Comparison of ENCODE assay signal across 9 cellular contexts in genomic region chr17:38896373-38896954, GRCh38. TPM values are rescaled to one million over a fixed set of nuclear protein-coding genes. Genes with fewer than 3 reads are reported as not detected.
DNase-seq lines count a peak whose midpoint lies in the region; ATAC-seq and TF ChIP-seq lines count a peak whose summit lies in the region.
"Had no signal": no experiment of that assay in that cellular context is flagged by ENCODE, and none has a peak within 500 bp of the region (broad histone marks: within the 10 kb centered on the region; RNA-seq: fewer than 3 reads in every experiment).

No MANE protein-coding gene starts in this region.

- H3K27me3 Mint-ChIP-seq in activated naive CD8-positive, alpha-beta T cell, result no peaks in the 10 kb centered on the region

- no peak overlapping the region for H3K4me3 Mint-ChIP-seq in activated naive CD8-positive, alpha-beta T cell

- H3K27ac Mint-ChIP-seq in activated naive CD8-positive, alpha-beta T cell, result peak overlapping the region; percentile 99

- peaks cover 67% of the 10 kb centered on the region for H3K79me2 ChIP-seq in hepatocyte
- peaks cover 5% of the 10 kb centered on the region for H3K79me2 ChIP-seq in smooth muscle cell (ENCODE audit: low read depth)

- no peaks in the 10 kb centered on the region for H3K9me2 ChIP-seq in hepatocyte (replicated peaks; ENCODE audit: insufficient read depth)

- 65% methylated on average over 13 of the region's 13 CpGs for WGBS in hepatocyte (ENCODE audit: low lambda C conversion rate, missing lambda C conversion rate)
- 41% methylated on average over 13 of the region's 13 CpGs for WGBS in smooth muscle cell (ENCODE audit: low lambda C conversion rate)

- H3K36me3 Mint-ChIP-seq in activated naive CD8-positive, alpha-beta T cell, result peaks cover 2% of the 10 kb centered on the region

- H3K9me3 Mint-ChIP-seq in activated naive CD8-positive, alpha-beta T cell (ENCODE audit: low read depth), result no peaks in the 10 kb centered on the region

- ATAC-seq in HG03469 (IDR thresholded peaks at IDR 0.05; ENCODE audit: unreplicated experiment), result no peak
- no peak for ATAC-seq in GM21737 (IDR thresholded peaks at IDR 0.05; ENCODE audit: unreplicated experiment)

- H3K9ac ChIP-seq in HUES48 (ENCODE audit: low read depth, low read length) (no peak overlapping the region), smooth muscle cell (ENCODE audit: low read depth) (peak overlapping the region; percentile 24)

- H3K4me3 ChIP-seq in HUES48 (ENCODE audit: low read depth, low read length), result no peak overlapping the region
- no peak overlapping the region for H3K4me3 ChIP-seq in hepatocyte
- no peak overlapping the region for H3K4me3 ChIP-seq in smooth muscle cell

- H3F3A ChIP-seq in smooth muscle cell (ENCODE audit: low read depth), result peaks cover 55% of the 10 kb centered on the region

- H3K27me3 ChIP-seq in HUES48 (ENCODE audit: control insufficient read depth, insufficient read depth, low read length) (no peaks in the 10 kb centered on the region), hepatocyte (no peaks in the 10 kb centered on the region), smooth muscle cell (ENCODE audit: low read depth) (no peaks in the 10 kb centered on the region)

- H3K4me1 Mint-ChIP-seq in activated naive CD8-positive, alpha-beta T cell (ENCODE audit: low read depth), result peaks cover 77% of the 10 kb centered on the region

- H3K9me3 ChIP-seq in HUES48 (ENCODE audit: control insufficient read depth, insufficient read depth, low read length), result no peaks in the 10 kb centered on the region
- no peaks in the 10 kb centered on the region for H3K9me3 ChIP-seq in hepatocyte (ENCODE audit: low read depth)
- H3K9me3 ChIP-seq in smooth muscle cell (replicated peaks; ENCODE audit: low read depth), result no peaks in the 10 kb centered on the region

- H3K27ac ChIP-seq in HUES48 (ENCODE audit: low read depth, low read length), result peak overlapping the region; percentile 36
- H3K27ac ChIP-seq in hepatocyte, result peak overlapping the region; percentile 69
- peak overlapping the region; percentile 56 for H3K27ac ChIP-seq in smooth muscle cell (ENCODE audit: low read depth)

- DNase-seq in hepatocyte (ENCODE audit: low spot score), result no peak
- DNase-seq in smooth muscle cell (lab: John Stamatoyannopoulos, UW; ENCODE audit: unreplicated experiment), result no peak
- DNase-seq in pons (ENCODE audit: low spot score), result no peak
- DNase-seq in mucosa of gallbladder (ENCODE audit: low spot score), result no peak
- DNase-seq: NCI-H1105 treated with DMSO at 0.1 percent for 48 hours had no signal

- TF ChIP-seq CTCF in hepatocyte (IDR thresholded peaks at IDR 0.05; ENCODE audit: poor library complexity) (no peak), smooth muscle cell (IDR thresholded peaks at IDR 0.05; ENCODE audit: borderline replicate concordance, insufficient read depth, poor library complexity, severe bottlenecking) (no peak)

- H4K20me1 ChIP-seq in hepatocyte (ENCODE audit: insufficient read depth, poor library complexity, severe bottlenecking) (peaks cover 73% of the 10 kb centered on the region), smooth muscle cell (ENCODE audit: low read depth) (peaks cover 100% of the 10 kb centered on the region)

- H2AFZ ChIP-seq in hepatocyte, result no peak overlapping the region
- H2AFZ ChIP-seq in smooth muscle cell (ENCODE audit: low read depth), result no peak overlapping the region

- H3K4me2 ChIP-seq in hepatocyte (no peak overlapping the region), smooth muscle cell (peak overlapping the region; percentile 55)

- H3K36me3 ChIP-seq in HUES48 (ENCODE audit: control insufficient read depth, insufficient read depth, low read length) (peaks cover 69% of the 10 kb centered on the region), hepatocyte (replicated peaks; ENCODE audit: insufficient read depth, low read depth) (no peaks in the 10 kb centered on the region), smooth muscle cell (ENCODE audit: low read depth) (no peaks in the 10 kb centered on the region)

- H3K4me1 ChIP-seq in HUES48 (ENCODE audit: control insufficient read depth, insufficient read depth, low read length) (peaks cover 19% of the 10 kb centered on the region; the same call in 1 of the 2 replicates), hepatocyte (ENCODE audit: insufficient read depth) (peaks cover 35% of the 10 kb centered on the region), smooth muscle cell (ENCODE audit: low read depth) (peaks cover 50% of the 10 kb centered on the region)

RNA-seq across cellular contexts. Expression of gene LASP1, which starts 26.6 kb away (rescaled TPM):
- 214 and 238 TPM in 2 replicates for total RNA-seq in hepatocyte
- polyA plus RNA-seq in hepatocyte, result 131 and 141 TPM in 2 replicates
- total RNA-seq in smooth muscle cell, result 108 and 133 TPM in 2 replicates
- 120 and 130 TPM in 2 replicates for polyA plus RNA-seq in smooth muscle cell
- total RNA-seq in mucosa of gallbladder, result 247 TPM

RNA-seq across cellular contexts. Expression of gene RPL23, which starts 42.9 kb away (rescaled TPM):
- total RNA-seq in hepatocyte, result 1,384 and 1,482 TPM in 2 replicates
- 479 and 491 TPM in 2 replicates for polyA plus RNA-seq in hepatocyte
- total RNA-seq in smooth muscle cell, result 1,675 and 1,715 TPM in 2 replicates
- 435 and 499 TPM in 2 replicates for polyA plus RNA-seq in smooth muscle cell
- 984 TPM for total RNA-seq in mucosa of gallbladder
